13 cellular contexts compared by ENCODE assay signal in genomic region chr10:22607261-22607660, GRCh38.
DNase-seq lines count a peak whose midpoint lies in the region; ATAC-seq and TF ChIP-seq lines count a peak whose summit lies in the region.
"Had no signal": no experiment of that assay in that cellular context is flagged by ENCODE, and none has a peak within 500 bp of the region (broad histone marks: within the 10 kb centered on the region; RNA-seq: fewer than 3 reads in every experiment).

No MANE protein-coding gene starts in this region.

- no peak for DNase-seq in stimulated activated naive CD8-positive, alpha-beta T cell treated with anti-CD3 and anti-CD28 coated beads, Interleukin-15, Interleukin-2, amounts not matched to agents 100 U/mL and 50 U/mL, for 24 hours
- DNase-seq in T-helper 17 cell: no peak
- no peak for DNase-seq in effector memory CD4-positive, alpha-beta T cell
- no peak for DNase-seq in upper lobe of right lung
- DNase-seq in SKM-1 (lab: John Stamatoyannopoulos, UW; ENCODE audit: unreplicated experiment): no peak
- no peak for DNase-seq in SW480 (ENCODE audit: low spot score)
- DNase-seq in COR-L47 (lab: John Stamatoyannopoulos, UW): no peak
- DNase-seq: activated CD4-positive, alpha-beta T cell treated with anti-CD3 and anti-CD28 coated beads, Interleukin-2, amount 50 U/mL, for 48 hours; activated naive CD4-positive, alpha-beta T cell treated with anti-CD3 and anti-CD28 coated beads, Interleukin-2, amount 50 U/mL, for 16 hours; mucosa of descending colon; NCI-H1436 treated with DMSO at 0.1 percent for 48 hours had no signal

- peak overlapping the region; percentile 24 for H3K27ac ChIP-seq in effector memory CD4-positive, alpha-beta T cell (ENCODE audit: insufficient read depth, low read length, poor library complexity, severe bottlenecking)
- no peak overlapping the region for H3K27ac ChIP-seq in upper lobe of right lung

- H3K4me1 Mint-ChIP-seq in stimulated activated naive CD8-positive, alpha-beta T cell treated with anti-CD3 and anti-CD28 coated beads, Interleukin-15, Interleukin-2, amounts not matched to agents 100 ng/mL and 50 ng/mL, for 24 hours (ENCODE audit: low read depth): peaks cover 93% of the 10 kb centered on the region
- H3K4me1 Mint-ChIP-seq in T-helper 17 cell: peaks cover 55% of the 10 kb centered on the region

- no peaks in the 10 kb centered on the region for H3K9me3 Mint-ChIP-seq in stimulated activated naive CD8-positive, alpha-beta T cell treated with anti-CD3 and anti-CD28 coated beads, Interleukin-15, Interleukin-2, amounts not matched to agents 100 ng/mL and 50 ng/mL, for 24 hours
- H3K9me3 Mint-ChIP-seq: type B pancreatic cell had no signal

- no peak overlapping the region for H3K4me3 ChIP-seq in effector memory CD4-positive, alpha-beta T cell (ENCODE audit: insufficient read depth, low read depth, low read length, poor library complexity, severe bottlenecking)
- no peak overlapping the region for H3K4me3 ChIP-seq in upper lobe of right lung
- H3K4me3 ChIP-seq: mucosa of descending colon had no signal

- peaks cover 65% of the 10 kb centered on the region for H3K36me3 Mint-ChIP-seq in stimulated activated naive CD8-positive, alpha-beta T cell treated with anti-CD3 and anti-CD28 coated beads, Interleukin-15, Interleukin-2, amounts not matched to agents 100 ng/mL and 50 ng/mL, for 24 hours (ENCODE audit: low read depth)
- peaks cover 6% of the 10 kb centered on the region for H3K36me3 Mint-ChIP-seq in T-helper 17 cell (ENCODE audit: low read depth)

- no peak for ATAC-seq in stimulated activated naive CD8-positive, alpha-beta T cell treated with anti-CD3 and anti-CD28 coated beads, Interleukin-15, Interleukin-2, amounts not matched to agents 100 U/mL and 50 U/mL, for 24 hours
- no peak for ATAC-seq in T-helper 17 cell
- peak; percentile 36 for ATAC-seq in upper lobe of right lung

- peak overlapping the region; percentile 82 for H3K27ac Mint-ChIP-seq in stimulated activated naive CD8-positive, alpha-beta T cell treated with anti-CD3 and anti-CD28 coated beads, Interleukin-15, Interleukin-2, amounts not matched to agents 100 ng/mL and 50 ng/mL, for 24 hours
- H3K27ac Mint-ChIP-seq in T-helper 17 cell: peak overlapping the region; percentile 100
- H3K27ac Mint-ChIP-seq: type B pancreatic cell had no signal

- H3K36me3 ChIP-seq in effector memory CD4-positive, alpha-beta T cell (ENCODE audit: control insufficient read depth, insufficient read depth, low read length): peaks cover 12% of the 10 kb centered on the region
- peaks cover 28% of the 10 kb centered on the region for H3K36me3 ChIP-seq in upper lobe of right lung

- H3K4me1 ChIP-seq in effector memory CD4-positive, alpha-beta T cell (ENCODE audit: control insufficient read depth, insufficient read depth, low read length, poor library complexity, severe bottlenecking): peaks cover 61% of the 10 kb centered on the region
- H3K4me1 ChIP-seq in upper lobe of right lung: peaks cover 16% of the 10 kb centered on the region

- no peak for TF ChIP-seq CTCF in upper lobe of right lung (IDR thresholded peaks at IDR 0.05)

- no peaks in the 10 kb centered on the region for H3K27me3 Mint-ChIP-seq in stimulated activated naive CD8-positive, alpha-beta T cell treated with anti-CD3 and anti-CD28 coated beads, Interleukin-15, Interleukin-2, amounts not matched to agents 100 ng/mL and 50 ng/mL, for 24 hours
- no peaks in the 10 kb centered on the region for H3K27me3 Mint-ChIP-seq in T-helper 17 cell
- H3K27me3 Mint-ChIP-seq: type B pancreatic cell had no signal

- intact Hi-C loops in upper lobe of right lung (cut with DNase I): no loop called here

- H3K4me3 Mint-ChIP-seq in stimulated activated naive CD8-positive, alpha-beta T cell treated with anti-CD3 and anti-CD28 coated beads, Interleukin-15, Interleukin-2, amounts not matched to agents 100 ng/mL and 50 ng/mL, for 24 hours: no peak overlapping the region
- no peak overlapping the region for H3K4me3 Mint-ChIP-seq in T-helper 17 cell
- H3K4me3 Mint-ChIP-seq: type B pancreatic cell had no signal

- no peaks in the 10 kb centered on the region for H3K27me3 ChIP-seq in effector memory CD4-positive, alpha-beta T cell (replicated peaks; ENCODE audit: control insufficient read depth, insufficient read depth, low read length, poor library complexity, severe bottlenecking)
- no peaks in the 10 kb centered on the region for H3K27me3 ChIP-seq in upper lobe of right lung

- no peaks in the 10 kb centered on the region for H3K9me3 ChIP-seq in T-helper 17 cell (ENCODE audit: control insufficient read depth, low read length, poor library complexity, severe bottlenecking)
- H3K9me3 ChIP-seq in effector memory CD4-positive, alpha-beta T cell (ENCODE audit: control insufficient read depth, low read length): no peaks in the 10 kb centered on the region
- H3K9me3 ChIP-seq in upper lobe of right lung: no peaks in the 10 kb centered on the region
- H3K9me3 ChIP-seq: mucosa of descending colon had no signal
